Comparison of ENCODE assay signal across 11 cellular contexts in the genomic region with DNA sequence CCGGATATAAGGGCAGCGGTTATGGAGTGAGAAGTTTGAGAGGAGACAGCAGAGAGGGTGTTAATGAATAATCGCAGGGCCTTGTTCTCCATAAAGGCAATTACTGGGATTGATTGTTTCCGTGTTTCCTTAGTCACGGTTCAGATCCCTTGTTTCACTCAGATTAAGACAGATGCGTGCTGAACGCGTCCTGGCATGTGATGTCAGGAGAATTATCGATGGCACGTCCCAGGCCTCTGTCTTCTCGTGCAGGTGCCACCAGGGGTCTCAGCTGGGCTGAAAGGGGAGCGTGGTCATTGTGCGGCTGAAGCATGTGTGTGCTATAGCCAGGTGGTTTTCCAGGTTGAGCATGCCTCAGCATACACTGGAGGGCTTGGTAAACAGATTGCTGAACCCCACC.
DNase-seq lines count a peak whose midpoint lies in the region; ATAC-seq, FAIRE-seq and TF ChIP-seq lines count a peak whose summit lies in the region.
"Had no signal": no experiment of that assay in that cellular context is flagged by ENCODE, and none has a peak within 500 bp of the region (broad histone marks: within the 10 kb centered on the region; RNA-seq: fewer than 3 reads in every experiment).

No MANE protein-coding gene starts in this region.

- no peaks in the 10 kb centered on the region for H3K9me3 Mint-ChIP-seq in activated CD4-positive, alpha-beta memory T cell treated with anti-CD3 and anti-CD28 coated beads, Interleukin-2, amount 10 ng/mL, durations not matched to agents 7 days and 5 days
- H3K9me3 Mint-ChIP-seq: stimulated activated naive CD8-positive, alpha-beta T cell treated with anti-CD3 and anti-CD28 coated beads, Interleukin-15, Interleukin-2, amounts not matched to agents 100 ng/mL and 50 ng/mL, for 24 hours had no signal

- H3K9me3 ChIP-seq in mesenchymal stem cell (ENCODE audit: control insufficient read depth, low read length) (no peaks in the 10 kb centered on the region), suprapubic skin (no peaks in the 10 kb centered on the region), ovary (no peaks in the 10 kb centered on the region)
- H3K9me3 ChIP-seq: sigmoid colon had no signal

- H3K27me3 Mint-ChIP-seq in activated CD4-positive, alpha-beta memory T cell treated with anti-CD3 and anti-CD28 coated beads, Interleukin-2, amount 10 ng/mL, durations not matched to agents 7 days and 5 days = no peaks in the 10 kb centered on the region
- H3K27me3 Mint-ChIP-seq: stimulated activated naive CD8-positive, alpha-beta T cell treated with anti-CD3 and anti-CD28 coated beads, Interleukin-15, Interleukin-2, amounts not matched to agents 100 ng/mL and 50 ng/mL, for 24 hours had no signal

- H2BK15ac ChIP-seq in mesenchymal stem cell (ENCODE audit: low read depth, poor library complexity, severe bottlenecking) = no peak overlapping the region

- peaks cover 4% of the 10 kb centered on the region for H3K4me1 Mint-ChIP-seq in activated CD4-positive, alpha-beta memory T cell treated with anti-CD3 and anti-CD28 coated beads, Interleukin-2, amount 10 ng/mL, durations not matched to agents 7 days and 5 days

- no peak overlapping the region for H2BK5ac ChIP-seq in mesenchymal stem cell (ENCODE audit: low read depth, low read length, poor library complexity, severe bottlenecking)

- intact Hi-C loops in ovary (cut with DNase I) = no loop called here

- H2BK12ac ChIP-seq in mesenchymal stem cell (ENCODE audit: low read length in 2 of 2) = no peak overlapping the region

- CTCF ChIA-PET in activated CD4-positive, alpha-beta memory T cell treated with anti-CD3 and anti-CD28 coated beads, Interleukin-2, amount 10 ng/mL, durations not matched to agents 7 days and 5 days (lab: Charles Lee) = no interaction called here

- H3K79me1 ChIP-seq in mesenchymal stem cell (replicated peaks; ENCODE audit: low read length, poor library complexity, severe bottlenecking) = peaks cover 3% of the 10 kb centered on the region

- no peak overlapping the region for H3K9ac ChIP-seq in mesenchymal stem cell (ENCODE audit: low read length)

- no peak overlapping the region for H3K23ac ChIP-seq in mesenchymal stem cell (ENCODE audit: low read length in 2 of 2)

- no peak overlapping the region for H3K18ac ChIP-seq in mesenchymal stem cell (ENCODE audit: low read depth in 1 of 2, low read length in 2 of 2)

- H3K14ac ChIP-seq in mesenchymal stem cell (ENCODE audit: low read length in 2 of 2) = no peak overlapping the region

- no peak overlapping the region for H3K27ac Mint-ChIP-seq in activated CD4-positive, alpha-beta memory T cell treated with anti-CD3 and anti-CD28 coated beads, Interleukin-2, amount 10 ng/mL, durations not matched to agents 7 days and 5 days

- no peak overlapping the region for H2BK120ac ChIP-seq in mesenchymal stem cell (ENCODE audit: low read depth, low read length)

- no peak overlapping the region for H2AFZ ChIP-seq in mesenchymal stem cell (ENCODE audit: low read depth, low read length)

- H3K27me3 ChIP-seq in mesenchymal stem cell (ENCODE audit: control insufficient read depth in 1 of 2, insufficient read depth in 1 of 2, low read length in 2 of 2) (peaks cover 0 to 3% of the 10 kb centered on the region in 2 experiments), suprapubic skin (no peaks in the 10 kb centered on the region), ovary (no peaks in the 10 kb centered on the region)
- H3K27me3 ChIP-seq: sigmoid colon had no signal

- POLR2A ChIA-PET in activated CD4-positive, alpha-beta memory T cell treated with anti-CD3 and anti-CD28 coated beads, Interleukin-2, amount 10 ng/mL, durations not matched to agents 7 days and 5 days (lab: Charles Lee) = no interaction called here

- no peak overlapping the region for H4K8ac ChIP-seq in mesenchymal stem cell (ENCODE audit: low read length)

- peak overlapping the region; percentile 5 for H3K4me2 ChIP-seq in mesenchymal stem cell (ENCODE audit: low read length, poor library complexity, severe bottlenecking)

- H3K4ac ChIP-seq in mesenchymal stem cell (ENCODE audit: low read depth in 1 of 2, low read length in 2 of 2) = no peak overlapping the region

- H3K4me1 ChIP-seq in mesenchymal stem cell (ENCODE audit: control insufficient read depth, insufficient read depth, low read depth, low read length) (peaks cover 21% of the 10 kb centered on the region), suprapubic skin (no peaks in the 10 kb centered on the region), ovary (ENCODE audit: insufficient read depth) (no peaks in the 10 kb centered on the region)
- H3K4me1 ChIP-seq: sigmoid colon had no signal

- H3K27ac ChIP-seq in mesenchymal stem cell (ENCODE audit: low read length, poor library complexity, severe bottlenecking) (peak overlapping the region; percentile 86), suprapubic skin (no peak overlapping the region), ovary (no peak overlapping the region)
- H3K27ac ChIP-seq: sigmoid colon had no signal

- WGBS in mesenchymal stem cell = 91% methylated on average over 11 of the region's 13 CpGs
- 70% methylated on average over 13 of the region's 13 CpGs for WGBS in suprapubic skin
- WGBS in ovary, 3 donors = 88 to 90% (median 90%) methylated on average over 13 of the region's 13 CpGs

- H3K36me3 ChIP-seq in mesenchymal stem cell (ENCODE audit: control insufficient read depth in 1 of 2, insufficient read depth in 2 of 2, low read depth in 1 of 2, low read length in 2 of 2) (peaks cover 0 to 3% of the 10 kb centered on the region in 2 experiments), suprapubic skin (no peaks in the 10 kb centered on the region), ovary (no peaks in the 10 kb centered on the region)
- H3K36me3 ChIP-seq: sigmoid colon had no signal

- no peak for FAIRE-seq in GM12891 (lab: Jason Lieb, UNC)
- FAIRE-seq: colon had no signal

- DNase-seq in GM12891 (ENCODE audit: insufficient read length, low spot score) (no peak), NCI-H526 treated with DMSO at 0.1 percent for 48 hours (lab: John Stamatoyannopoulos, UW) (peak; percentile 77), mesenchymal stem cell (no peak), NCI-H1048 (lab: John Stamatoyannopoulos, UW) (no peak), suprapubic skin (ENCODE audit: low spot score in 2 of 2) (no peak), ovary (no peak)
- DNase-seq in activated CD4-positive, alpha-beta memory T cell treated with anti-CD3 and anti-CD28 coated beads, Interleukin-2, amount 10 ng/mL, durations not matched to agents 7 days and 5 days = no peak

- H2AK5ac ChIP-seq in mesenchymal stem cell (ENCODE audit: low read length, severe bottlenecking) = no peak overlapping the region

- TF ChIP-seq EP300 in suprapubic skin (IDR thresholded peaks at IDR 0.05) (no peak), ovary (IDR thresholded peaks at IDR 0.05) (no peak)

- no peak overlapping the region for H4K91ac ChIP-seq in mesenchymal stem cell (ENCODE audit: low read length)

- TF ChIP-seq POLR2A in GM12891 (IDR thresholded peaks at IDR 0.05; ENCODE audit: low read depth, low read length) (no peak), suprapubic skin (IDR thresholded peaks at IDR 0.05) (no peak), ovary (IDR thresholded peaks at IDR 0.05) (no peak)

- H3K36me3 Mint-ChIP-seq in activated CD4-positive, alpha-beta memory T cell treated with anti-CD3 and anti-CD28 coated beads, Interleukin-2, amount 10 ng/mL, durations not matched to agents 7 days and 5 days (ENCODE audit: low read depth) = no peaks in the 10 kb centered on the region

- H3K4me3 ChIP-seq in mesenchymal stem cell (ENCODE audit: insufficient read depth in 1 of 2, low read depth in 1 of 2, low read length in 2 of 2) (no peak overlapping the region), suprapubic skin (no peak overlapping the region), ovary (no peak overlapping the region)
- H3K4me3 ChIP-seq: sigmoid colon had no signal

- no peak overlapping the region for H3K4me3 Mint-ChIP-seq in activated CD4-positive, alpha-beta memory T cell treated with anti-CD3 and anti-CD28 coated beads, Interleukin-2, amount 10 ng/mL, durations not matched to agents 7 days and 5 days
- H3K4me3 Mint-ChIP-seq: stimulated activated naive CD8-positive, alpha-beta T cell treated with anti-CD3 and anti-CD28 coated beads, Interleukin-15, Interleukin-2, amounts not matched to agents 100 ng/mL and 50 ng/mL, for 24 hours had no signal

- peak; percentile 40 for ATAC-seq in HG02943 (IDR thresholded peaks at IDR 0.05; ENCODE audit: low read depth, unreplicated experiment)

- no peak for TF ChIP-seq CTCF in suprapubic skin (IDR thresholded peaks at IDR 0.05)
- TF ChIP-seq CTCF in ovary (IDR thresholded peaks at IDR 0.05) = no peak

TF ChIP-seq in GM12891, 5 proteins besides CTCF, POLR2A, EP300 and RAD21:
- TF ChIP-seq SPI1 (IDR thresholded peaks at IDR 0.05; ENCODE audit: low read depth, low read length) = no peak
- TF ChIP-seq POLR2AphosphoS5 (IDR thresholded peaks at IDR 0.05; ENCODE audit: low read depth, low read length) = 0 out of 2 replicates have a peak, but pooled peaks have one; percentile 15
- TF ChIP-seq PAX5 (IDR thresholded peaks at IDR 0.05; ENCODE audit: insufficient read depth, low read length, severe bottlenecking) = peak; percentile 38
TF ChIP-seq in GM12891: peak in this region for 2.
